11 cellular contexts compared by ENCODE assay signal in genomic region chr14:104749111-104749649, GRCh38. TPM values are rescaled to one million over a fixed set of nuclear protein-coding genes. Genes with fewer than 3 reads are reported as not detected.
DNase-seq lines count a peak whose midpoint lies in the region; TF ChIP-seq lines count a peak whose summit lies in the region.
"Had no signal": no experiment of that assay in that cellular context is flagged by ENCODE, and none has a peak within 500 bp of the region (broad histone marks: within the 10 kb centered on the region; RNA-seq: fewer than 3 reads in every experiment).

No MANE protein-coding gene starts in this region.

- H3K27me3 ChIP-seq in H7 (ENCODE audit: control insufficient read depth, insufficient read depth, low read length) (no peaks in the 10 kb centered on the region), MM.1S (replicated peaks; ENCODE audit: insufficient read depth, low read length) (no peaks in the 10 kb centered on the region)

- peaks cover 12% of the 10 kb centered on the region for H3K79me2 ChIP-seq in MM.1S (ENCODE audit: low read length)

- no peak overlapping the region for H3K27ac ChIP-seq in MM.1S (ENCODE audit: low read length)
- H3K27ac ChIP-seq: SK-N-MC had no signal

- no peaks in the 10 kb centered on the region for H3K9me3 ChIP-seq in MM.1S (replicated peaks; ENCODE audit: insufficient read depth, low read length)

- H3K36me3 ChIP-seq in H7 (replicated peaks; ENCODE audit: control insufficient read depth, insufficient read depth, low read length) (no peaks in the 10 kb centered on the region; the same call in 1 of the 2 replicates), MM.1S (replicated peaks; ENCODE audit: insufficient read depth, low read length) (no peaks in the 10 kb centered on the region)

- H3K4me2 ChIP-seq in MM.1S (ENCODE audit: low read depth, low read length): no peak overlapping the region

- no peaks in the 10 kb centered on the region for H3K9me2 ChIP-seq in MM.1S (replicated peaks; ENCODE audit: insufficient read depth, low read length)

- H3F3A ChIP-seq in MM.1S (ENCODE audit: insufficient read depth, low read length): no peaks in the 10 kb centered on the region

- H3K9ac ChIP-seq in MM.1S (ENCODE audit: low read length): no peak overlapping the region

- H4K20me1 ChIP-seq in MM.1S (ENCODE audit: insufficient read depth, low read length): no peaks in the 10 kb centered on the region

- no peak overlapping the region for H3K4me3 ChIP-seq in H7 (ENCODE audit: insufficient read depth, low read depth, low read length)
- no peak overlapping the region for H3K4me3 ChIP-seq in skeletal muscle cell (ENCODE audit: low read depth, low read length)
- no peak overlapping the region for H3K4me3 ChIP-seq in MM.1S (ENCODE audit: low read length)
- H3K4me3 ChIP-seq: SK-N-MC had no signal

- no peak overlapping the region for H2AFZ ChIP-seq in MM.1S (ENCODE audit: low read length)

- DNase-seq in H7: peak; percentile 70
- DNase-seq in SW480 (ENCODE audit: low spot score): peak; percentile 60
- peak in 28 of 51 donors; percentile 20 to 81 (median 56) for DNase-seq in hypothalamus (lab: John Stamatoyannopoulos, UW)
- DNase-seq in skeletal muscle cell (ENCODE audit: low read depth): peak; percentile 21
- DNase-seq in stimulated activated CD4-positive, alpha-beta T cell treated with anti-CD3 and anti-CD28 coated beads, Interleukin-4, amount 100 ng/mL, for 1 hour: no peak
- no peak for DNase-seq in dedifferentiated amniotic fluid mesenchymal stem cell (ENCODE audit: extremely low spot score)
- no peak for DNase-seq in MM.1S
- DNase-seq in T-helper 1 cell: no peak
- DNase-seq: activated naive CD8-positive, alpha-beta T cell treated with anti-CD3 and anti-CD28 coated beads, Interleukin-2, amount 10 ng/mL, durations not matched to agents 7 days and 5 days; stimulated activated naive CD8-positive, alpha-beta T cell treated with anti-CD3 and anti-CD28 coated beads, Interleukin-15, Interleukin-2, amounts not matched to agents 100 U/mL and 50 U/mL, for 24 hours had no signal

- no peaks in the 10 kb centered on the region for H3K4me1 ChIP-seq in MM.1S (ENCODE audit: low read length)

- TF ChIP-seq CTCF in MM.1S (IDR thresholded peaks at IDR 0.05; ENCODE audit: low read length): no peak

RNA-seq across cellular contexts. Expression of gene SIVA1, which starts 3.8 kb away (rescaled TPM):
- 206 and 249 TPM in 2 replicates for total RNA-seq in H7 (2014; rRNA removed; shearing (Covaris generic))

RNA-seq across cellular contexts. Expression of gene ADSS1, which starts 25.2 kb away (rescaled TPM):
- total RNA-seq in H7 (2014; rRNA removed; shearing (Covaris generic)): 10.3 and 11.2 TPM in 2 replicates

RNA-seq across cellular contexts. Expression of gene AKT1, which starts 46.4 kb away (rescaled TPM):
- 152 and 165 TPM in 2 replicates for total RNA-seq in H7 (2014; rRNA removed; shearing (Covaris generic))

RNA-seq across cellular contexts. Expression of gene ZBTB42, which starts 51.7 kb away (rescaled TPM):
- 9.1 and 9.5 TPM in 2 replicates for total RNA-seq in H7 (2014; rRNA removed; shearing (Covaris generic))

RNA-seq across cellular contexts. Expression of gene INF2, which starts 59.8 kb away (rescaled TPM):
- 62.8 and 78.6 TPM in 2 replicates for total RNA-seq in H7 (2014; rRNA removed; shearing (Covaris generic))

Comparison
In these comparisons a context has a peak if more than half of its experiments do, and no peak if none do; other contexts are left out.
1. DNase-seq: peak in H7 (single experiment), SW480 (single experiment), hypothalamus (28 of 51) and skeletal muscle cell (single experiment); none in stimulated activated CD4-positive, alpha-beta T cell treated with anti-CD3 and anti-CD28 coated beads, Interleukin-4, amount 100 ng/mL, for 1 hour (single experiment), dedifferentiated amniotic fluid mesenchymal stem cell (single experiment), MM.1S (single experiment) and T-helper 1 cell (0 of 5).